ENCODE assay signal across 6 cellular contexts in the genomic region with DNA sequence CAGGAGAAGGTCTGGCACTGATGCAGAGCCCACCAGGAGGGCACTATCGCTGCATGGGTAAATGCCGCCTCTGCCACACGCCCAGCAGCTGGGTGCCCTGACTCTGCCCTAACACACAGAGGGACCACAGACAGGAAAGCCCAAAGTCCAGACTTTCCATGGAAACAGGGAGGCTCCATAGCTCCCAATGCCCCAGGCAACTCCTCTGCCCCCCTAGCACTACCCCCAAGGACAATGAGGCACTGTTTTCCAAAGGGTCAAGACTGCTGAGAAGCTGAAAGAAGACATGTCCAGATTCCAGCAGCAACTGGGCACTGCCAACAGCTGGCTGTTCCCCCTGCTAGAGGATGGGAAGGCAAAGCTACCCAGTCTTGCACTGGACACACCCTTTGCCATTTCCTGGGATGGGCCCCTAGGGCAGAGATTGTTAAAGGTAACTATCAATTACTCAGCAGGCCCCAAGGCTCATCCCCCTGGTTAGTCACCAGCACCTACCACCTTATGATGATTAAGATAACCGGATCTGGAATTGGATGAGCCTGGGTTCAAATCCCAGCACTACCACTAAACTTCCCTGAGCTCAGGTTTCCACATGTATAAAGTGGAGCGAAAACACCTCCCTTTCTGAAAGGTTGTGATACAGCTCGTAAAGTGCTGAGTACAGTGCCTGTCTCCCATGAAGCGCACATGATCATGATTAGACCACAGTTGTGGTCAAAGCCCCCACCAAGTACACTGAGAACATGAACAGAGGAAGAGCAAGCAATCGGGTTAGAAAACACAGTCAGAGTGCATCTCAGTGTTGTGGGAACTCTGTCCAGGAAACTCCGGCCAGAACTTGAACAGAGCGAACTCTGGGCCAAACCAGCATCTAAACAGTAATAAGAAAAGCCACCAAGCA. TPM values are rescaled to one million over a fixed set of nuclear protein-coding genes. Genes with fewer than 3 reads are reported as not detected.
A peak's percentile ranks its signal among the peaks of the same experiment; 100 is the strongest.
DNase-seq lines count a peak whose midpoint lies in the region; TF ChIP-seq lines count a peak whose summit lies in the region.

No MANE protein-coding gene starts in this region.

- H3K36me3 Mint-ChIP-seq in activated CD4-positive, alpha-beta memory T cell treated with anti-CD3 and anti-CD28 coated beads, Interleukin-2, amount 10 ng/mL, durations not matched to agents 7 days and 5 days (ENCODE audit: low read depth) = peaks cover 73% of the 10 kb centered on the region

- peaks cover 0 to 26% (median 0%) of the 10 kb centered on the region in 11 experiments; a peak in 3 of 22 replicates for H3K36me3 ChIP-seq in BLaER1 treated with 17β-estradiol and CSF1 and Interleukin-3, amounts not matched to agents 10 nM and 100 nM
- H3K36me3 ChIP-seq in liver (ENCODE audit: control insufficient read depth in 4 of 4, insufficient read depth in 3 of 4, low read depth in 1 of 4, low read length in 3 of 4) = no peaks in the 10 kb centered on the region

- H3K4me1 Mint-ChIP-seq in activated CD4-positive, alpha-beta memory T cell treated with anti-CD3 and anti-CD28 coated beads, Interleukin-2, amount 10 ng/mL, durations not matched to agents 7 days and 5 days = peaks cover 74% of the 10 kb centered on the region

- H3K4me3 Mint-ChIP-seq in activated CD4-positive, alpha-beta memory T cell treated with anti-CD3 and anti-CD28 coated beads, Interleukin-2, amount 10 ng/mL, durations not matched to agents 7 days and 5 days = peak overlapping the region; percentile 90

- H3K4me2 ChIP-seq in BLaER1 treated with 17β-estradiol and CSF1 and Interleukin-3, amounts not matched to agents 10 nM and 100 nM = peak overlapping the region; percentile 88 to 100 (median 95)

- WGBS in liver = 70% methylated on average over 10 of the region's 10 CpGs

- peak overlapping the region in 9 of 11 experiments; percentile 2 to 98 (median 37); a peak in 9 of 22 replicates for H3K9ac ChIP-seq in BLaER1 treated with 17β-estradiol and CSF1 and Interleukin-3, amounts not matched to agents 10 nM and 100 nM
- no peak overlapping the region for H3K9ac ChIP-seq in liver (ENCODE audit: low read depth in 1 of 2, low read length in 2 of 2)

- TF ChIP-seq CTCF in liver (IDR thresholded peaks at IDR 0.05; ENCODE audit: low read depth, low read length, missing input control) = no peak

- POLR2A ChIA-PET in activated CD4-positive, alpha-beta memory T cell treated with anti-CD3 and anti-CD28 coated beads, Interleukin-2, amount 10 ng/mL, durations not matched to agents 7 days and 5 days (lab: Charles Lee) = interaction anchor here (0.6 to 13.0 kb wide), 13 partner anchors 13 to 249 kb away, joined by 3 to 338 read pairs (median 6); partner anchors contain the start of genes RNU4-1, RNU4-2 and RPLP0

- H3K27me3 ChIP-seq in BLaER1 treated with 17β-estradiol and CSF1 and Interleukin-3, amounts not matched to agents 10 nM and 100 nM = peaks cover 0 to 8% (median 0%) of the 10 kb centered on the region in 11 experiments; a peak in 4 of 22 replicates
- no peaks in the 10 kb centered on the region for H3K27me3 ChIP-seq in liver (ENCODE audit: control insufficient read depth in 4 of 4, insufficient read depth in 4 of 4, low read length in 3 of 4)

- peak overlapping the region; percentile 81 for H3K27ac Mint-ChIP-seq in activated CD4-positive, alpha-beta memory T cell treated with anti-CD3 and anti-CD28 coated beads, Interleukin-2, amount 10 ng/mL, durations not matched to agents 7 days and 5 days

- H3K9me3 Mint-ChIP-seq in activated CD4-positive, alpha-beta memory T cell treated with anti-CD3 and anti-CD28 coated beads, Interleukin-2, amount 10 ng/mL, durations not matched to agents 7 days and 5 days = no peaks in the 10 kb centered on the region

- DNase-seq in activated CD4-positive, alpha-beta memory T cell treated with anti-CD3 and anti-CD28 coated beads, Interleukin-2, amount 10 ng/mL, durations not matched to agents 7 days and 5 days = peak; percentile 53
- no peak for DNase-seq in AG08396 (ENCODE audit: low spot score)
- DNase-seq in activated effector memory CD4-positive, alpha-beta T cell treated with anti-CD3 and anti-CD28 coated beads, Interleukin-2, amount 50 U/mL, for 16 hours = no peak
- DNase-seq in NCI-H187 treated with DMSO at 0.1 percent for 48 hours (lab: John Stamatoyannopoulos, UW) = no peak

- peaks cover 33 to 78% (median 66%) of the 10 kb centered on the region in 11 experiments; a peak in 21 of 22 replicates for H4K20me1 ChIP-seq in BLaER1 treated with 17β-estradiol and CSF1 and Interleukin-3, amounts not matched to agents 10 nM and 100 nM

- CTCF ChIA-PET in activated CD4-positive, alpha-beta memory T cell treated with anti-CD3 and anti-CD28 coated beads, Interleukin-2, amount 10 ng/mL, durations not matched to agents 7 days and 5 days (lab: Charles Lee) = interaction anchor here (0.5 to 15.9 kb wide), 10 partner anchors 8 to 511 kb away, joined by 3 to 561 read pairs (median 9); partner anchors contain the start of genes RNU4-1 and RPLP0

- no peaks in the 10 kb centered on the region for H3K27me3 Mint-ChIP-seq in activated CD4-positive, alpha-beta memory T cell treated with anti-CD3 and anti-CD28 coated beads, Interleukin-2, amount 10 ng/mL, durations not matched to agents 7 days and 5 days

- peaks cover 36 to 88% (median 66%) of the 10 kb centered on the region in 10 experiments for H3K4me1 ChIP-seq in BLaER1 treated with 17β-estradiol and CSF1 and Interleukin-3, amounts not matched to agents 10 nM and 100 nM
- peaks cover 6 to 38% (median 27%) of the 10 kb centered on the region in 4 donors for H3K4me1 ChIP-seq in liver (ENCODE audit: control insufficient read depth in 4 of 4, insufficient read depth in 4 of 4, low read length in 3 of 4)

- TF ChIP-seq RAD21 in liver (IDR thresholded peaks at IDR 0.05) = no peak

- H3K9me3 ChIP-seq in BLaER1 treated with 17β-estradiol and CSF1 and Interleukin-3, amounts not matched to agents 10 nM and 100 nM (replicated peaks in 1 of 11) = no peaks in the 10 kb centered on the region
- H3K9me3 ChIP-seq in liver (ENCODE audit: control insufficient read depth in 4 of 4, low read length in 3 of 4) = no peaks in the 10 kb centered on the region

- peak overlapping the region in 6 of 11 experiments; percentile 9 to 85 (median 30); a peak in 9 of 22 replicates for H3K27ac ChIP-seq in BLaER1 treated with 17β-estradiol and CSF1 and Interleukin-3, amounts not matched to agents 10 nM and 100 nM
- peak overlapping the region; percentile 67 to 84 for H3K27ac ChIP-seq in liver (ENCODE audit: low read depth in 1 of 2, low read length in 2 of 2)

- H3K4me3 ChIP-seq in BLaER1 treated with 17β-estradiol and CSF1 and Interleukin-3, amounts not matched to agents 10 nM and 100 nM = peak overlapping the region in 6 of 10 experiments; percentile 91 to 99 (median 95); a peak in 8 of 20 replicates
- peak overlapping the region in 1 of 3 donors; percentile 4 for H3K4me3 ChIP-seq in liver (ENCODE audit: low read depth in 1 of 3, low read length in 3 of 3)

TF ChIP-seq in liver, 16 proteins besides CTCF, POLR2A, EP300 and RAD21 (continues in another document):
- TF ChIP-seq, protein P1, sequence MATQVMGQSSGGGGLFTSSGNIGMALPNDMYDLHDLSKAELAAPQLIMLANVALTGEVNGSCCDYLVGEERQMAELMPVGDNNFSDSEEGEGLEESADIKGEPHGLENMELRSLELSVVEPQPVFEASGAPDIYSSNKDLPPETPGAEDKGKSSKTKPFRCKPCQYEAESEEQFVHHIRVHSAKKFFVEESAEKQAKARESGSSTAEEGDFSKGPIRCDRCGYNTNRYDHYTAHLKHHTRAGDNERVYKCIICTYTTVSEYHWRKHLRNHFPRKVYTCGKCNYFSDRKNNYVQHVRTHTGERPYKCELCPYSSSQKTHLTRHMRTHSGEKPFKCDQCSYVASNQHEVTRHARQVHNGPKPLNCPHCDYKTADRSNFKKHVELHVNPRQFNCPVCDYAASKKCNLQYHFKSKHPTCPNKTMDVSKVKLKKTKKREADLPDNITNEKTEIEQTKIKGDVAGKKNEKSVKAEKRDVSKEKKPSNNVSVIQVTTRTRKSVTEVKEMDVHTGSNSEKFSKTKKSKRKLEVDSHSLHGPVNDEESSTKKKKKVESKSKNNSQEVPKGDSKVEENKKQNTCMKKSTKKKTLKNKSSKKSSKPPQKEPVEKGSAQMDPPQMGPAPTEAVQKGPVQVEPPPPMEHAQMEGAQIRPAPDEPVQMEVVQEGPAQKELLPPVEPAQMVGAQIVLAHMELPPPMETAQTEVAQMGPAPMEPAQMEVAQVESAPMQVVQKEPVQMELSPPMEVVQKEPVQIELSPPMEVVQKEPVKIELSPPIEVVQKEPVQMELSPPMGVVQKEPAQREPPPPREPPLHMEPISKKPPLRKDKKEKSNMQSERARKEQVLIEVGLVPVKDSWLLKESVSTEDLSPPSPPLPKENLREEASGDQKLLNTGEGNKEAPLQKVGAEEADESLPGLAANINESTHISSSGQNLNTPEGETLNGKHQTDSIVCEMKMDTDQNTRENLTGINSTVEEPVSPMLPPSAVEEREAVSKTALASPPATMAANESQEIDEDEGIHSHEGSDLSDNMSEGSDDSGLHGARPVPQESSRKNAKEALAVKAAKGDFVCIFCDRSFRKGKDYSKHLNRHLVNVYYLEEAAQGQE (IDR thresholded peaks at IDR 0.05) = no peak
- TF ChIP-seq HNF4G (IDR thresholded peaks at IDR 0.05) (no peak), FOXA1 (IDR thresholded peaks at IDR 0.05) (no peak), YY1 (IDR thresholded peaks at IDR 0.05) (no peak), JUND (IDR thresholded peaks at IDR 0.05) (no peak), TAF1 (conservative IDR thresholded peaks at IDR 0.05) (no peak), ATF3 (IDR thresholded peaks at IDR 0.05) (no peak), RXRA (IDR thresholded peaks at IDR 0.05) (no peak)

RNA-seq across cellular contexts. Expression of gene PXN, which starts 3.3 kb away (rescaled TPM):
- 100 to 1,000 TPM; 271 to 274 TPM for total RNA-seq in activated CD4-positive, alpha-beta memory T cell treated with anti-CD3 and anti-CD28 coated beads, Interleukin-2, amount 10 ng/mL, durations not matched to agents 7 days and 5 days
- total RNA-seq in liver = 10 to 100 TPM in 1 of 2 donors, 1 to 10 TPM in 1; 6.0 to 13.1 TPM
- 10 to 100 TPM; 12.0 to 12.6 TPM for polyA plus RNA-seq in liver

RNA-seq across cellular contexts. Expression of gene RNU4-2, which starts 29.5 kb away (rescaled TPM):
- 1,000 to 10,000 TPM; 3,547 to 4,143 TPM for total RNA-seq in activated CD4-positive, alpha-beta memory T cell treated with anti-CD3 and anti-CD28 coated beads, Interleukin-2, amount 10 ng/mL, durations not matched to agents 7 days and 5 days
- under 1 TPM; under 0.01 TPM for total RNA-seq in liver
- polyA plus RNA-seq in liver = 10 to 100 TPM in 1 of 2 donors, not detected in 1; 82.7 TPM

RNA-seq across cellular contexts. Expression of gene RNU4-1, which starts 30.8 kb away (rescaled TPM):
- total RNA-seq in activated CD4-positive, alpha-beta memory T cell treated with anti-CD3 and anti-CD28 coated beads, Interleukin-2, amount 10 ng/mL, durations not matched to agents 7 days and 5 days = 1,000 to 10,000 TPM; 1,910 to 2,156 TPM
- total RNA-seq in liver = under 1 TPM; under 0.01 TPM
- polyA plus RNA-seq in liver = 10 to 100 TPM in 1 of 2 donors, not detected in 1; 26.0 TPM

RNA-seq across cellular contexts. Expression of gene SIRT4, which starts 39.9 kb away (rescaled TPM):
- 1 to 10 TPM; 1.6 to 1.7 TPM for total RNA-seq in activated CD4-positive, alpha-beta memory T cell treated with anti-CD3 and anti-CD28 coated beads, Interleukin-2, amount 10 ng/mL, durations not matched to agents 7 days and 5 days
- 1 to 10 TPM; 1.6 to 2.3 TPM for total RNA-seq in liver
- polyA plus RNA-seq in liver = 1 to 10 TPM; 1.6 to 4.2 TPM

Comparison
In these comparisons a context has a peak if more than half of its experiments do, and no peak if none do; other contexts are left out.
1. H3K9ac ChIP-seq: peak in BLaER1 treated with 17β-estradiol and CSF1 and Interleukin-3, amounts not matched to agents 10 nM and 100 nM (9 of 11); none in liver (0 of 2).
2. RNA of gene PXN, which starts 3.3 kb away (total RNA-seq): 271 to 274 TPM in activated CD4-positive, alpha-beta memory T cell treated with anti-CD3 and anti-CD28 coated beads, Interleukin-2, amount 10 ng/mL, durations not matched to agents 7 days and 5 days; 6.0 to 13.1 TPM in liver; every median in the first group is over 10 times any median in the second.
3. RNA of gene RNU4-2, which starts 29.5 kb away (total RNA-seq): 3,547 to 4,143 TPM in activated CD4-positive, alpha-beta memory T cell treated with anti-CD3 and anti-CD28 coated beads, Interleukin-2, amount 10 ng/mL, durations not matched to agents 7 days and 5 days; under 0.01 TPM in liver; every median in the first group is over 1,000 times any median in the second.
4. RNA of gene RNU4-1, which starts 30.8 kb away (total RNA-seq): 1,910 to 2,156 TPM in activated CD4-positive, alpha-beta memory T cell treated with anti-CD3 and anti-CD28 coated beads, Interleukin-2, amount 10 ng/mL, durations not matched to agents 7 days and 5 days; under 0.01 TPM in liver; every median in the first group is over 1,000 times any median in the second.